In the genomic region with DNA sequence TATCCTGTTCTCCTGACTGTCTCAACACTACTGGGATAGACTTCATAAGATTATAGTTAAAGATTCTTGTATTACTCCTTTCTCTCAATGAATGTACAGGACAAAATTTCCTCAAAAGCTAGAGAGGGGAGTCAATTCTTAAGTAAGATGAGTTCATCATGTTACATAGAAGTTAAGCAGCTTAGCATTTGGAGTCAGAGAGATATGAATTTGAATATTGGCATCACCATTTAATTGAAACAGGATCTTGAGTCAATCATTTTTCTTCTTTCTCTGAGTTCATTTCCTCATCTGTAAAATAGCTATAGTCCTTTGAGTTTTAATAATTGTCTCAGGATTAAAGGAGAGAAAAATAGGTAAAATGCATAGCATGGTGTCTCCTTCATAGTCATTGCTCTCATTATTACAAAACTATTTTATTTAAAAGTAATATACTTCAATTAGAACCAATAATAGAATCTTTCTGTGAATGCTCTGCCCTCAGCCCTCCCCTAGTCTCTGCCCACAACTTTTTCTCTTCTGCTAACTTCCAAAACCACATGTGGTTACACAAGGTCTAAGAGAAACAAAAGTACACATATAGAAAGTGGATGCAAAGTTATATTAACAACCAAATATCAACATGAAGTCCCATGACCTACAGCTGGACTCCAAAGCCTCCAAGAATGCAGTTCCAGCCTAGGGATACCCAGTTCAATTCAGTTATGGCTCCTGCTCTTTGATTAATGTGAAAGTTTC, we compare ENCODE assay signal across 19 cellular contexts.
DNase-seq lines count a peak whose midpoint lies in the region; ATAC-seq and TF ChIP-seq lines count a peak whose summit lies in the region.
"Had no signal": no experiment of that assay in that cellular context is flagged by ENCODE, and none has a peak within 500 bp of the region (broad histone marks: within the 10 kb centered on the region; RNA-seq: fewer than 3 reads in every experiment).

No MANE protein-coding gene starts in this region.

- H3K27me3 Mint-ChIP-seq in stimulated activated memory B cell treated with anti-CD40 and anti-IgM and Interleukin-4, amounts not matched to agents 10 μg/mL and 1 μg/mL and 100 μg/mL, for 72 hours = no peaks in the 10 kb centered on the region

- H3K36me3 ChIP-seq in fibroblast of lung (ENCODE audit: control insufficient read depth, insufficient read depth, low read length) = no peaks in the 10 kb centered on the region
- H3K36me3 ChIP-seq: BE2C, HAP-1 had no signal

- peaks cover 24% of the 10 kb centered on the region for H3K9me3 Mint-ChIP-seq in stimulated activated memory B cell treated with anti-CD40 and anti-IgM and Interleukin-4, amounts not matched to agents 10 μg/mL and 1 μg/mL and 100 μg/mL, for 72 hours

- H3K79me2 ChIP-seq in fibroblast of lung (ENCODE audit: control insufficient read depth, insufficient read depth, low read length) = no peaks in the 10 kb centered on the region

- no peak overlapping the region for H3K4me3 ChIP-seq in fibroblast of lung (replicated peaks in 1 of 4; ENCODE audit: control extremely low read depth in 1 of 4, insufficient read depth in 1 of 4, low read depth in 3 of 4, low read length in 4 of 4)
- H3K4me3 ChIP-seq: HAP-1 had no signal

- no peaks in the 10 kb centered on the region for H3K4me1 ChIP-seq in fibroblast of lung (ENCODE audit: control insufficient read depth, extremely low read depth, insufficient read depth, low read length)
- H3K4me1 ChIP-seq: BE2C, HAP-1 had no signal

- H3K27ac ChIP-seq in fibroblast of lung (ENCODE audit: insufficient read depth, low read length) = no peak overlapping the region
- H3K27ac ChIP-seq: 22Rv1, KMS-11 had no signal

- peaks cover 3% of the 10 kb centered on the region for H3K9me3 ChIP-seq in fibroblast of lung (ENCODE audit: control insufficient read depth, insufficient read depth, low read depth, low read length)
- H3K9me3 ChIP-seq: BE2C, HAP-1 had no signal

- DNase-seq in SIG-M5 treated with dmso at 0.1 percent for 504 hours (lab: John Stamatoyannopoulos, UW; ENCODE audit: unreplicated experiment) (peak; percentile 15), SIG-M5 (lab: John Stamatoyannopoulos, UW) (no peak), NOMO-1 (lab: John Stamatoyannopoulos, UW; ENCODE audit: unreplicated experiment in 2 of 2) (peak; percentile 6 to 30), fibroblast of lung (ENCODE audit: low read depth in 2 of 2) (peak; percentile 3 to 9), superior temporal gyrus (ENCODE audit: extremely low spot score) (no peak), SHP77 treated with DMSO at 0.1 percent for 48 hours (lab: John Stamatoyannopoulos, UW) (no peak)
- DNase-seq in activated CD4-positive, alpha-beta T cell treated with anti-CD3 and anti-CD28 coated beads for 1 hour = no peak
- DNase-seq: BE2C; CD8-positive, alpha-beta T cell; NCI-H187; NCI-H226; NCI-H69; NK-92 treated with Interleukin-12 subunit alpha and Interleukin-12 subunit beta, amount 100 ng/mL, for 24 hours; SK-N-SH had no signal

- H3K9ac ChIP-seq in fibroblast of lung (ENCODE audit: insufficient read depth, low read length) = no peak overlapping the region
- H3K9ac ChIP-seq: KMS-11, SK-N-SH had no signal

- H4K20me1 ChIP-seq in fibroblast of lung (ENCODE audit: control insufficient read depth, extremely low read depth, insufficient read depth, low read length) = no peaks in the 10 kb centered on the region

- H2AFZ ChIP-seq in fibroblast of lung (ENCODE audit: low read length) = no peak overlapping the region

- no peak for TF ChIP-seq CTCF in fibroblast of lung (conservative IDR thresholded peaks at IDR 0.05 in 1 of 2, IDR thresholded peaks at IDR 0.05 in 1 of 2; ENCODE audit: low read depth in 1 of 2, low read length in 2 of 2)

- H3K4me2 ChIP-seq in fibroblast of lung (ENCODE audit: extremely low read depth, insufficient read depth, low read length) = no peak overlapping the region
- H3K4me2 ChIP-seq: KMS-11, SK-N-SH had no signal

- no peaks in the 10 kb centered on the region for H3K27me3 ChIP-seq in fibroblast of lung (ENCODE audit: control insufficient read depth, insufficient read depth, low read length)
- H3K27me3 ChIP-seq: BE2C had no signal

- H3K27ac Mint-ChIP-seq in stimulated activated memory B cell treated with anti-CD40 and anti-IgM and Interleukin-4, amounts not matched to agents 10 μg/mL and 1 μg/mL and 100 μg/mL, for 72 hours = no peak overlapping the region
- H3K27ac Mint-ChIP-seq: CD8-positive, alpha-beta T cell had no signal

- ATAC-seq in stimulated activated memory B cell treated with anti-CD40 and anti-IgM and Interleukin-4, amounts not matched to agents 10 μg/mL and 1 μg/mL and 100 μg/mL, for 72 hours = peak; percentile 50
- ATAC-seq: CD8-positive, alpha-beta T cell; HepG2 had no signal

- no peaks in the 10 kb centered on the region for H3K4me1 Mint-ChIP-seq in stimulated activated memory B cell treated with anti-CD40 and anti-IgM and Interleukin-4, amounts not matched to agents 10 μg/mL and 1 μg/mL and 100 μg/mL, for 72 hours

- no peak overlapping the region for H3K4me3 Mint-ChIP-seq in stimulated activated memory B cell treated with anti-CD40 and anti-IgM and Interleukin-4, amounts not matched to agents 10 μg/mL and 1 μg/mL and 100 μg/mL, for 72 hours
- H3K4me3 Mint-ChIP-seq: CD8-positive, alpha-beta T cell had no signal

- no peaks in the 10 kb centered on the region for H3K36me3 Mint-ChIP-seq in stimulated activated memory B cell treated with anti-CD40 and anti-IgM and Interleukin-4, amounts not matched to agents 10 μg/mL and 1 μg/mL and 100 μg/mL, for 72 hours
- H3K36me3 Mint-ChIP-seq: CD8-positive, alpha-beta T cell had no signal

Comparison
In these comparisons a context has a peak if more than half of its experiments do, and no peak if none do; other contexts are left out.
1. DNase-seq: peak in SIG-M5 treated with dmso at 0.1 percent for 504 hours (single experiment), NOMO-1 (2 of 2) and fibroblast of lung (2 of 2); none in SIG-M5 (single experiment), activated CD4-positive, alpha-beta T cell treated with anti-CD3 and anti-CD28 coated beads for 1 hour (single experiment), superior temporal gyrus (single experiment) and SHP77 treated with DMSO at 0.1 percent for 48 hours (single experiment).